In the genomic region with DNA sequence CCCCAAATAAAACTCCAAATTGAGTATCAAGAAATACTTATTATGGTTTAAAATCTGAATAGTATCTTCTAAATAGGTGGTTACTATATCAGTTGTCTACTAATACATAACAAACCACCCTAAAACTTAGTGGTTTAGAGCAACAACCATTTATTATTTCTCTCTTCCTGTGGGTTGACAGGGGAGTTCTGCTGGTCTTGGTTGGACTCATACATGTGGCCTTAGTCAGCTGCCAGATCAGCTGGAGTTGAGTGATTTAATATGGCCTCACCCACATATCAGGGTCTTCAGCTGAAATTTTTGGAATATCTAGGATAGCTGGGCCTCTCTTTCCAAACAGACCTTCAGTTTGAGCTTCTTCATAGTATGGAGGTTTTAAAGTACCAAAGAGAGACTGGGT, we compare ENCODE assay signal across 1 cellular context.
A peak's percentile ranks its signal among the peaks of the same experiment; 100 is the strongest.
TF ChIP-seq lines count a peak whose summit lies in the region.

No MANE protein-coding gene starts in this region.

TF ChIP-seq in K562, 482 proteins besides CTCF, POLR2A, EP300 and RAD21 (continued from another document):
- TF ChIP-seq, protein P1, sequence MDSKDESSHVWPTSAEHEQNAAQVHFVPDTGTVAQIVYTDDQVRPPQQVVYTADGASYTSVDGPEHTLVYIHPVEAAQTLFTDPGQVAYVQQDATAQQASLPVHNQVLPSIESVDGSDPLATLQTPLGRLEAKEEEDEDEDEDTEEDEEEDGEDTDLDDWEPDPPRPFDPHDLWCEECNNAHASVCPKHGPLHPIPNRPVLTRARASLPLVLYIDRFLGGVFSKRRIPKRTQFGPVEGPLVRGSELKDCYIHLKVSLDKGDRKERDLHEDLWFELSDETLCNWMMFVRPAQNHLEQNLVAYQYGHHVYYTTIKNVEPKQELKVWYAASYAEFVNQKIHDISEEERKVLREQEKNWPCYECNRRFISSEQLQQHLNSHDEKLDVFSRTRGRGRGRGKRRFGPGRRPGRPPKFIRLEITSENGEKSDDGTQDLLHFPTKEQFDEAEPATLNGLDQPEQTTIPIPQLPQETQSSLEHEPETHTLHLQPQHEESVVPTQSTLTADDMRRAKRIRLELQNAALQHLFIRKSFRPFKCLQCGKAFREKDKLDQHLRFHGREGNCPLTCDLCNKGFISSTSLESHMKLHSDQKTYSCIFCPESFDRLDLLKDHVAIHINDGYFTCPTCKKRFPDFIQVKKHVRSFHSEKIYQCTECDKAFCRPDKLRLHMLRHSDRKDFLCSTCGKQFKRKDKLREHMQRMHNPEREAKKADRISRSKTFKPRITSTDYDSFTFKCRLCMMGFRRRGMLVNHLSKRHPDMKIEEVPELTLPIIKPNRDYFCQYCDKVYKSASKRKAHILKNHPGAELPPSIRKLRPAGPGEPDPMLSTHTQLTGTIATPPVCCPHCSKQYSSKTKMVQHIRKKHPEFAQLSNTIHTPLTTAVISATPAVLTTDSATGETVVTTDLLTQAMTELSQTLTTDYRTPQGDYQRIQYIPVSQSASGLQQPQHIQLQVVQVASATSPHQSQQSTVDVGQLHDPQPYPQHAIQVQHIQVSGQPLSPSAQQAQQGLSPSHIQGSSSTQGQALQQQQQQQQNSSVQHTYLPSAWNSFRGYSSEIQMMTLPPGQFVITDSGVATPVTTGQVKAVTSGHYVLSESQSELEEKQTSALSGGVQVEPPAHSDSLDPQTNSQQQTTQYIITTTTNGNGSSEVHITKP (IDR thresholded peaks at IDR 0.05; ENCODE audit: partially characterized antibody) = peak; percentile 19
- TF ChIP-seq, protein P2, sequence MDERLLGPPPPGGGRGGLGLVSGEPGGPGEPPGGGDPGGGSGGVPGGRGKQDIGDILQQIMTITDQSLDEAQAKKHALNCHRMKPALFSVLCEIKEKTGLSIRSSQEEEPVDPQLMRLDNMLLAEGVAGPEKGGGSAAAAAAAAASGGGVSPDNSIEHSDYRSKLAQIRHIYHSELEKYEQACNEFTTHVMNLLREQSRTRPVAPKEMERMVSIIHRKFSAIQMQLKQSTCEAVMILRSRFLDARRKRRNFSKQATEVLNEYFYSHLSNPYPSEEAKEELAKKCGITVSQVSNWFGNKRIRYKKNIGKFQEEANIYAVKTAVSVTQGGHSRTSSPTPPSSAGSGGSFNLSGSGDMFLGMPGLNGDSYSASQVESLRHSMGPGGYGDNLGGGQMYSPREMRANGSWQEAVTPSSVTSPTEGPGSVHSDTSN (CRISPR knock-in tag; IDR thresholded peaks at IDR 0.05; ENCODE audit: low read depth) = no peak
- TF ChIP-seq, protein P2 (tag; conservative IDR thresholded peaks at IDR 0.05; ENCODE audit: low read depth) = peak; percentile 18; the same call in 1 of the 2 replicates
TF ChIP-seq in K562: peak in this region for 3.
